2 cellular contexts compared by ENCODE assay signal in the genomic region with DNA sequence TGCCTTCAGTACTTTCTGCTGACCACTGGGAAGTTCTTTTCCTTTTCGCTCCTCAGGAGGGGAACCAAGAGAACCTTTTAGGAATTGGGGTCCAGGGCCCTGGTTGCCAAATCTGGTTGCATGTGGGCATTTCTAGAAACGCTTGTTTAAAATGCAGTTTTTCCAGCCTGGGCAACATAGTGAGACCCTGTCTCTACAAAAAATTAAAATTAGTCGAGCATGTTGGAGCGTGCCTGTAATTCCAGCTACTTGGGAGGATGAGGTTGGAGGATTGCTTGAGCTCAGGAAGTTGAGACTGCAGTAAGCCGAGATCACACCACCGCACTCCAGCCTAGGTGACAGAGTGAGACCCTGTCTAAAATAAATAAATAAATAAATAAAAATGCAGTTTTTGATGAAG.
A peak's percentile ranks its signal among the peaks of the same experiment; 100 is the strongest.
TF ChIP-seq lines count a peak whose summit lies in the region.

No MANE protein-coding gene starts in this region.

TF ChIP-seq in HCT116, 20 proteins besides CTCF, POLR2A, EP300 and RAD21:
- TF ChIP-seq CEBPB (IDR thresholded peaks at IDR 0.05; ENCODE audit: low read depth) (no peak), SP1 (IDR thresholded peaks at IDR 0.05; ENCODE audit: low read depth) (no peak), YY1 (IDR thresholded peaks at IDR 0.05; ENCODE audit: extremely low read depth, insufficient replicate concordance, low read depth, low read length) (no peak), EZH2 (IDR thresholded peaks at IDR 0.05) (no peak), REST (IDR thresholded peaks at IDR 0.05; ENCODE audit: low read depth) (no peak), JUND (IDR thresholded peaks at IDR 0.05) (no peak), POLR2AphosphoS5 (IDR thresholded peaks at IDR 0.05; ENCODE audit: low read depth, low read length) (no peak), ZFX (IDR thresholded peaks at IDR 0.05) (no peak)
- TF ChIP-seq, protein P1, sequence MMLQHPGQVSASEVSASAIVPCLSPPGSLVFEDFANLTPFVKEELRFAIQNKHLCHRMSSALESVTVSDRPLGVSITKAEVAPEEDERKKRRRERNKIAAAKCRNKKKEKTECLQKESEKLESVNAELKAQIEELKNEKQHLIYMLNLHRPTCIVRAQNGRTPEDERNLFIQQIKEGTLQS (IDR thresholded peaks at IDR 0.05): no peak

TF ChIP-seq in HepG2, 621 proteins besides CTCF, POLR2A, EP300 and RAD21:
- TF ChIP-seq NCOA5 (CRISPR knock-in tag; IDR thresholded peaks at IDR 0.05) (no peak), SMAD3 (CRISPR knock-in tag; IDR thresholded peaks at IDR 0.05) (no peak), FOXK2 (IDR thresholded peaks at IDR 0.05) (no peak), TMF1 (CRISPR knock-in tag; IDR thresholded peaks at IDR 0.05; ENCODE audit: low read depth) (no peak), ZNF556 (CRISPR knock-in tag; IDR thresholded peaks at IDR 0.05; ENCODE audit: borderline replicate concordance) (0 out of 2 replicates have a peak, but pooled peaks have one; percentile 4), DMTF1 (CRISPR knock-in tag; IDR thresholded peaks at IDR 0.05) (0 out of 2 replicates have a peak, but pooled peaks have one; percentile 10), SRSF4 (IDR thresholded peaks at IDR 0.05; ENCODE audit: low read depth, low read length, poor library complexity, severe bottlenecking) (no peak), ZNF121 (CRISPR knock-in tag; IDR thresholded peaks at IDR 0.05) (peak; percentile 80)
